ENCODE assay signal across 1 cellular context in genomic region chr1:21491483-21492170, GRCh38.
TF ChIP-seq lines count a peak whose summit lies in the region.

No MANE protein-coding gene starts in this region.

TF ChIP-seq in HEK293, 187 proteins besides CTCF, POLR2A, EP300 and RAD21 (continued from another document and continues in another):
- TF ChIP-seq, protein P1, sequence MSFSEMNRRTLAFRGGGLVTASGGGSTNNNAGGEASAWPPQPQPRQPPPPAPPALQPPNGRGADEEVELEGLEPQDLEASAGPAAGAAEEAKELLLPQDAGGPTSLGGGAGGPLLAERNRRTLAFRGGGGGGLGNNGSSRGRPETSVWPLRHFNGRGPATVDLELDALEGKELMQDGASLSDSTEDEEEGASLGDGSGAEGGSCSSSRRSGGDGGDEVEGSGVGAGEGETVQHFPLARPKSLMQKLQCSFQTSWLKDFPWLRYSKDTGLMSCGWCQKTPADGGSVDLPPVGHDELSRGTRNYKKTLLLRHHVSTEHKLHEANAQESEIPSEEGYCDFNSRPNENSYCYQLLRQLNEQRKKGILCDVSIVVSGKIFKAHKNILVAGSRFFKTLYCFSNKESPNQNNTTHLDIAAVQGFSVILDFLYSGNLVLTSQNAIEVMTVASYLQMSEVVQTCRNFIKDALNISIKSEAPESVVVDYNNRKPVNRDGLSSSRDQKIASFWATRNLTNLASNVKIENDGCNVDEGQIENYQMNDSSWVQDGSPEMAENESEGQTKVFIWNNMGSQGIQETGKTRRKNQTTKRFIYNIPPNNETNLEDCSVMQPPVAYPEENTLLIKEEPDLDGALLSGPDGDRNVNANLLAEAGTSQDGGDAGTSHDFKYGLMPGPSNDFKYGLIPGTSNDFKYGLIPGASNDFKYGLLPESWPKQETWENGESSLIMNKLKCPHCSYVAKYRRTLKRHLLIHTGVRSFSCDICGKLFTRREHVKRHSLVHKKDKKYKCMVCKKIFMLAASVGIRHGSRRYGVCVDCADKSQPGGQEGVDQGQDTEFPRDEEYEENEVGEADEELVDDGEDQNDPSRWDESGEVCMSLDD (tag by site-specific recombination; IDR thresholded peaks at IDR 0.05) = no peak
- TF ChIP-seq ZNF274 (IDR thresholded peaks at IDR 0.05; ENCODE audit: low read length) = no peak
- TF ChIP-seq ZNF274 (tag by site-specific recombination; IDR thresholded peaks at IDR 0.05; ENCODE audit: borderline replicate concordance) = no peak
- TF ChIP-seq ZNF223 (tag by site-specific recombination; IDR thresholded peaks at IDR 0.05) = no peak
- TF ChIP-seq GLIS1 (tag by site-specific recombination; IDR thresholded peaks at IDR 0.05) = peak; percentile 52
- 0 out of 2 replicates have a peak, but pooled peaks have one; percentile 53 for TF ChIP-seq ZNF660 (tag by site-specific recombination; IDR thresholded peaks at IDR 0.05)
- peak; percentile 52; the same call in 1 of the 2 replicates for TF ChIP-seq PRDM4 (tag by site-specific recombination; IDR thresholded peaks at IDR 0.05)
- no peak for TF ChIP-seq SP2 (tag by site-specific recombination; IDR thresholded peaks at IDR 0.05)
- TF ChIP-seq ZNF426 (tag by site-specific recombination; IDR thresholded peaks at IDR 0.05) = no peak
- no peak for TF ChIP-seq ZNF544 (tag by site-specific recombination; IDR thresholded peaks at IDR 0.05)
- no peak for TF ChIP-seq ZBTB7A (tag by site-specific recombination; IDR thresholded peaks at IDR 0.05; ENCODE audit: low read depth)
- no peak for TF ChIP-seq ZNF146 (tag by site-specific recombination; IDR thresholded peaks at IDR 0.05)
- TF ChIP-seq HOXC10 (CRISPR knock-in tag; IDR thresholded peaks at IDR 0.05) = no peak
- TF ChIP-seq GLIS2 (tag by site-specific recombination; IDR thresholded peaks at IDR 0.05) = no peak
- no peak for TF ChIP-seq ZBTB21 (tag by site-specific recombination; IDR thresholded peaks at IDR 0.05)
- no peak for TF ChIP-seq ZBTB8A (tag by site-specific recombination; IDR thresholded peaks at IDR 0.05)
- TF ChIP-seq ZNF423 (tag by site-specific recombination; IDR thresholded peaks at IDR 0.05) = 0 out of 2 replicates have a peak, but pooled peaks have one; percentile 20
- no peak for TF ChIP-seq ZNF248 (tag by site-specific recombination; IDR thresholded peaks at IDR 0.05)
- TF ChIP-seq ZNF621 (tag by site-specific recombination; IDR thresholded peaks at IDR 0.05) = no peak
- no peak for TF ChIP-seq ZNF133 (tag by site-specific recombination; IDR thresholded peaks at IDR 0.05)
- TF ChIP-seq ZNF239 (tag by site-specific recombination; IDR thresholded peaks at IDR 0.05) = no peak
- peak; percentile 72; the same call in 1 of the 2 replicates for TF ChIP-seq WT1 (tag by site-specific recombination; IDR thresholded peaks at IDR 0.05)
- 0 out of 2 replicates have a peak, but pooled peaks have one; percentile 29 for TF ChIP-seq ZXDB (tag by site-specific recombination; IDR thresholded peaks at IDR 0.05)
- peak; percentile 84 for TF ChIP-seq SCRT2 (tag by site-specific recombination; IDR thresholded peaks at IDR 0.05)
- peak; percentile 74; the same call in 1 of the 2 replicates for TF ChIP-seq SCRT1 (tag by site-specific recombination; IDR thresholded peaks at IDR 0.05; ENCODE audit: borderline replicate concordance)
- no peak for TF ChIP-seq ZNF132 (tag by site-specific recombination; IDR thresholded peaks at IDR 0.05; ENCODE audit: borderline replicate concordance)
- no peak for TF ChIP-seq BCL11B (tag by site-specific recombination; IDR thresholded peaks at IDR 0.05; ENCODE audit: low read depth)
- TF ChIP-seq ZNF530 (tag by site-specific recombination; IDR thresholded peaks at IDR 0.05; ENCODE audit: low read depth) = no peak
- no peak for TF ChIP-seq SETDB1 (IDR thresholded peaks at IDR 0.05; ENCODE audit: insufficient read length, low read length)
- TF ChIP-seq ZNF280D (tag by site-specific recombination; IDR thresholded peaks at IDR 0.05) = no peak
- no peak for TF ChIP-seq ZNF26 (tag by site-specific recombination; IDR thresholded peaks at IDR 0.05)
- no peak for TF ChIP-seq ZNF114 (tag by site-specific recombination; IDR thresholded peaks at IDR 0.05)
- TF ChIP-seq, protein P2, sequence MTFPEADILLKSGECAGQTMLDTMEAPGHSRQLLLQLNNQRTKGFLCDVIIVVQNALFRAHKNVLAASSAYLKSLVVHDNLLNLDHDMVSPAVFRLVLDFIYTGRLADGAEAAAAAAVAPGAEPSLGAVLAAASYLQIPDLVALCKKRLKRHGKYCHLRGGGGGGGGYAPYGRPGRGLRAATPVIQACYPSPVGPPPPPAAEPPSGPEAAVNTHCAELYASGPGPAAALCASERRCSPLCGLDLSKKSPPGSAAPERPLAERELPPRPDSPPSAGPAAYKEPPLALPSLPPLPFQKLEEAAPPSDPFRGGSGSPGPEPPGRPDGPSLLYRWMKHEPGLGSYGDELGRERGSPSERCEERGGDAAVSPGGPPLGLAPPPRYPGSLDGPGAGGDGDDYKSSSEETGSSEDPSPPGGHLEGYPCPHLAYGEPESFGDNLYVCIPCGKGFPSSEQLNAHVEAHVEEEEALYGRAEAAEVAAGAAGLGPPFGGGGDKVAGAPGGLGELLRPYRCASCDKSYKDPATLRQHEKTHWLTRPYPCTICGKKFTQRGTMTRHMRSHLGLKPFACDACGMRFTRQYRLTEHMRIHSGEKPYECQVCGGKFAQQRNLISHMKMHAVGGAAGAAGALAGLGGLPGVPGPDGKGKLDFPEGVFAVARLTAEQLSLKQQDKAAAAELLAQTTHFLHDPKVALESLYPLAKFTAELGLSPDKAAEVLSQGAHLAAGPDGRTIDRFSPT (tag by site-specific recombination; IDR thresholded peaks at IDR 0.05) = no peak
- TF ChIP-seq ZNF202 (tag by site-specific recombination; IDR thresholded peaks at IDR 0.05; ENCODE audit: borderline replicate concordance) = no peak
- no peak for TF ChIP-seq INSM2 (tag by site-specific recombination; IDR thresholded peaks at IDR 0.05)
- no peak for TF ChIP-seq ZNF138 (tag by site-specific recombination; IDR thresholded peaks at IDR 0.05; ENCODE audit: borderline replicate concordance)
- TF ChIP-seq HOXD13 (CRISPR knock-in tag; IDR thresholded peaks at IDR 0.05; ENCODE audit: borderline replicate concordance) = no peak
- TF ChIP-seq ZNF366 (tag by site-specific recombination; conservative IDR thresholded peaks at IDR 0.05) = no peak
- no peak for TF ChIP-seq TSHZ1 (tag by site-specific recombination; IDR thresholded peaks at IDR 0.05; ENCODE audit: borderline replicate concordance)
- TF ChIP-seq, protein P3, sequence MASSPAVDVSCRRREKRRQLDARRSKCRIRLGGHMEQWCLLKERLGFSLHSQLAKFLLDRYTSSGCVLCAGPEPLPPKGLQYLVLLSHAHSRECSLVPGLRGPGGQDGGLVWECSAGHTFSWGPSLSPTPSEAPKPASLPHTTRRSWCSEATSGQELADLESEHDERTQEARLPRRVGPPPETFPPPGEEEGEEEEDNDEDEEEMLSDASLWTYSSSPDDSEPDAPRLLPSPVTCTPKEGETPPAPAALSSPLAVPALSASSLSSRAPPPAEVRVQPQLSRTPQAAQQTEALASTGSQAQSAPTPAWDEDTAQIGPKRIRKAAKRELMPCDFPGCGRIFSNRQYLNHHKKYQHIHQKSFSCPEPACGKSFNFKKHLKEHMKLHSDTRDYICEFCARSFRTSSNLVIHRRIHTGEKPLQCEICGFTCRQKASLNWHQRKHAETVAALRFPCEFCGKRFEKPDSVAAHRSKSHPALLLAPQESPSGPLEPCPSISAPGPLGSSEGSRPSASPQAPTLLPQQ (tag by site-specific recombination; IDR thresholded peaks at IDR 0.05) = 0 out of 2 replicates have a peak, but pooled peaks have one; percentile 23
- no peak for TF ChIP-seq ZNF2 (tag by site-specific recombination; IDR thresholded peaks at IDR 0.05)
- TF ChIP-seq ZNF560 (tag by site-specific recombination; IDR thresholded peaks at IDR 0.05; ENCODE audit: borderline replicate concordance) = no peak
- TF ChIP-seq ZNF776 (tag by site-specific recombination; IDR thresholded peaks at IDR 0.05; ENCODE audit: borderline replicate concordance) = no peak
- TF ChIP-seq ZNF341 (tag by site-specific recombination; IDR thresholded peaks at IDR 0.05; ENCODE audit: low read depth) = peak; percentile 64
- no peak for TF ChIP-seq ZBTB1 (tag by site-specific recombination; IDR thresholded peaks at IDR 0.05)
- no peak for TF ChIP-seq ZNF221 (tag by site-specific recombination; IDR thresholded peaks at IDR 0.05; ENCODE audit: borderline replicate concordance)
- no peak for TF ChIP-seq ZNF623 (tag by site-specific recombination; IDR thresholded peaks at IDR 0.05)
